29 cellular contexts compared by ENCODE assay signal in genomic region chr1:76257823-76258222, GRCh38.
DNase-seq lines count a peak whose midpoint lies in the region; ATAC-seq and TF ChIP-seq lines count a peak whose summit lies in the region.
"Had no signal": no experiment of that assay in that cellular context is flagged by ENCODE, and none has a peak within 500 bp of the region (broad histone marks: within the 10 kb centered on the region; RNA-seq: fewer than 3 reads in every experiment).

No MANE protein-coding gene starts in this region.

- H3K9me3 Mint-ChIP-seq in endodermal cell: no peaks in the 10 kb centered on the region
- no peaks in the 10 kb centered on the region for H3K9me3 Mint-ChIP-seq in stimulated activated naive CD8-positive, alpha-beta T cell treated with anti-CD3 and anti-CD28 coated beads, Interleukin-15, Interleukin-2, amounts not matched to agents 100 ng/mL and 50 ng/mL, for 24 hours
- H3K9me3 Mint-ChIP-seq: naive B cell had no signal

- H3K4me3 Mint-ChIP-seq in endodermal cell: no peak overlapping the region
- no peak overlapping the region for H3K4me3 Mint-ChIP-seq in stimulated activated naive CD8-positive, alpha-beta T cell treated with anti-CD3 and anti-CD28 coated beads, Interleukin-15, Interleukin-2, amounts not matched to agents 100 ng/mL and 50 ng/mL, for 24 hours
- H3K4me3 Mint-ChIP-seq: activated CD4-positive, alpha-beta T cell treated with anti-CD3 and anti-CD28 coated beads, Interleukin-2, amount 10 ng/mL, durations not matched to agents 7 days and 5 days; CD14-positive monocyte; naive B cell had no signal

- H3K27ac Mint-ChIP-seq in endodermal cell: no peak overlapping the region
- H3K27ac Mint-ChIP-seq in stimulated activated naive CD8-positive, alpha-beta T cell treated with anti-CD3 and anti-CD28 coated beads, Interleukin-15, Interleukin-2, amounts not matched to agents 100 ng/mL and 50 ng/mL, for 24 hours: peak overlapping the region; percentile 79
- H3K27ac Mint-ChIP-seq: activated CD4-positive, alpha-beta T cell treated with anti-CD3 and anti-CD28 coated beads, Interleukin-2, amount 10 ng/mL, durations not matched to agents 7 days and 5 days; CD14-positive monocyte; naive B cell had no signal

- no peaks in the 10 kb centered on the region for H3K4me1 ChIP-seq in endodermal cell (ENCODE audit: control insufficient read depth, insufficient read depth, low read length)
- H3K4me1 ChIP-seq: breast epithelium, gastrocnemius medialis had no signal

- H3K9me3 ChIP-seq in endodermal cell (ENCODE audit: control insufficient read depth, low read length): no peaks in the 10 kb centered on the region
- H3K9me3 ChIP-seq: breast epithelium, gastrocnemius medialis, MG63, stomach had no signal

- peaks cover 7% of the 10 kb centered on the region for H3K4me1 Mint-ChIP-seq in endodermal cell
- peaks cover 67% of the 10 kb centered on the region for H3K4me1 Mint-ChIP-seq in stimulated activated naive CD8-positive, alpha-beta T cell treated with anti-CD3 and anti-CD28 coated beads, Interleukin-15, Interleukin-2, amounts not matched to agents 100 ng/mL and 50 ng/mL, for 24 hours (ENCODE audit: low read depth)

- H3K27me3 ChIP-seq in endodermal cell (ENCODE audit: control insufficient read depth, insufficient read depth, low read length, poor library complexity, severe bottlenecking): no peaks in the 10 kb centered on the region
- H3K27me3 ChIP-seq: breast epithelium, gastrocnemius medialis, MG63, stomach had no signal

- TF ChIP-seq CTCF in endodermal cell (conservative IDR thresholded peaks at IDR 0.05): no peak

- peak; percentile 46 for DNase-seq in activated CD4-positive, alpha-beta T cell treated with anti-CD3 and anti-CD28 coated beads for 48 hours
- no peak for DNase-seq in activated CD4-positive, alpha-beta T cell treated with anti-CD3 and anti-CD28 coated beads for 4 hours
- peak; percentile 32 for DNase-seq in stimulated activated CD4-positive, alpha-beta T cell treated with anti-CD3 and anti-CD28 coated beads, Interleukin-1b, Interleukin-23, amount 100 ng/mL, for 48 hours
- DNase-seq in stimulated activated CD4-positive, alpha-beta T cell treated with anti-CD3 and anti-CD28 coated beads, Interleukin-12 subunit alpha, Interleukin-12 subunit beta, amount 100 ng/mL, for 4 hours: no peak
- no peak for DNase-seq in endodermal cell
- no peak for DNase-seq in NCI-H146 (lab: John Stamatoyannopoulos, UW)
- DNase-seq: activated CD4-positive, alpha-beta T cell treated with anti-CD3 and anti-CD28 coated beads, Interleukin-2, amount 10 ng/mL, durations not matched to agents 7 days and 5 days; activated effector memory CD4-positive, alpha-beta T cell treated with anti-CD3 and anti-CD28 coated beads, Interleukin-2, amount 50 U/mL, for 16 hours; amygdala; Calu3; DMS79; gastrocnemius medialis; H7; KG1; kidney; MG63; naive B cell; NCI-H1417; NCI-H226; NCI-H69; nucleus accumbens; Right ventricle myocardium superior; stomach had no signal

- no peak for ATAC-seq in GM18511 (IDR thresholded peaks at IDR 0.05; ENCODE audit: unreplicated experiment)
- ATAC-seq: gastrocnemius medialis, Panc1 had no signal

- peak overlapping the region; percentile 13 for H3K27ac ChIP-seq in endodermal cell (ENCODE audit: low read depth, low read length)
- H3K27ac ChIP-seq: breast epithelium, gastrocnemius medialis, HL-60, stomach had no signal

- no peak overlapping the region for H3K4me3 ChIP-seq in endodermal cell (ENCODE audit: low read length)
- H3K4me3 ChIP-seq: breast epithelium, gastrocnemius medialis, MG63, stomach had no signal

- no peaks in the 10 kb centered on the region for H3K36me3 ChIP-seq in endodermal cell (ENCODE audit: control insufficient read depth, insufficient read depth, low read length)
- H3K36me3 ChIP-seq: breast epithelium, gastrocnemius medialis, MG63, stomach had no signal

- H3K36me3 Mint-ChIP-seq in endodermal cell (ENCODE audit: low read depth): no peaks in the 10 kb centered on the region
- H3K36me3 Mint-ChIP-seq in stimulated activated naive CD8-positive, alpha-beta T cell treated with anti-CD3 and anti-CD28 coated beads, Interleukin-15, Interleukin-2, amounts not matched to agents 100 ng/mL and 50 ng/mL, for 24 hours (ENCODE audit: low read depth): no peaks in the 10 kb centered on the region
- H3K36me3 Mint-ChIP-seq: CD14-positive monocyte had no signal

- H3K27me3 Mint-ChIP-seq in endodermal cell (ENCODE audit: insufficient read depth): no peaks in the 10 kb centered on the region
- no peaks in the 10 kb centered on the region for H3K27me3 Mint-ChIP-seq in stimulated activated naive CD8-positive, alpha-beta T cell treated with anti-CD3 and anti-CD28 coated beads, Interleukin-15, Interleukin-2, amounts not matched to agents 100 ng/mL and 50 ng/mL, for 24 hours
- H3K27me3 Mint-ChIP-seq: activated CD4-positive, alpha-beta T cell treated with anti-CD3 and anti-CD28 coated beads, Interleukin-2, amount 10 ng/mL, durations not matched to agents 7 days and 5 days; naive B cell had no signal

- 92 to 93% methylated on average over 2 of the region's 2 CpGs for WGBS in endodermal cell (ENCODE audit: insufficient coverage in 1 of 2, insufficient read length in 1 of 2), 2 experiments

- no peak overlapping the region for H3K9ac ChIP-seq in endodermal cell (ENCODE audit: extremely low read depth, low read length, poor library complexity, severe bottlenecking)

Comparison
In these comparisons a context has a peak if more than half of its experiments do, and no peak if none do; other contexts are left out.
1. DNase-seq: peak in activated CD4-positive, alpha-beta T cell treated with anti-CD3 and anti-CD28 coated beads for 48 hours (single experiment) and stimulated activated CD4-positive, alpha-beta T cell treated with anti-CD3 and anti-CD28 coated beads, Interleukin-1b, Interleukin-23, amount 100 ng/mL, for 48 hours (single experiment); none in activated CD4-positive, alpha-beta T cell treated with anti-CD3 and anti-CD28 coated beads for 4 hours (0 of 2), stimulated activated CD4-positive, alpha-beta T cell treated with anti-CD3 and anti-CD28 coated beads, Interleukin-12 subunit alpha, Interleukin-12 subunit beta, amount 100 ng/mL, for 4 hours (single experiment), endodermal cell (single experiment) and NCI-H146 (single experiment).